Comparison of ENCODE assay signal across 16 cellular contexts in genomic region chr6:56573142-56573541, GRCh38.
"Had no signal": no experiment of that assay in that cellular context is flagged by ENCODE, and none has a peak within 500 bp of the region (broad histone marks: within the 10 kb centered on the region; RNA-seq: fewer than 3 reads in every experiment).

No MANE protein-coding gene starts in this region.

- H3K9me3 ChIP-seq: pancreas, testis had no signal

- H3K4me1 ChIP-seq: pancreas, testis had no signal

- DNase-seq: activated CD4-positive, alpha-beta T cell treated with anti-CD3 and anti-CD28 coated beads for 36 hours; activated CD8-positive, alpha-beta memory T cell treated with anti-CD3 and anti-CD28 coated beads, Interleukin-2, amount 50 U/mL, for 4 hours; activated CD8-positive, alpha-beta T cell treated with anti-CD3 and anti-CD28 coated beads for 36 hours; activated naive CD4-positive, alpha-beta T cell; activated T-cell treated with anti-CD3 and anti-CD28 coated beads, Interleukin-2, amount 50 U/mL, for 72 hours; endodermal cell; foreskin fibroblast; head of caudate nucleus; left colon; pancreas; stimulated activated CD4-positive, alpha-beta T cell treated with anti-CD3 and anti-CD28 coated beads, Interleukin-15, amount 100 ng/mL, for 24 hours; stimulated activated CD4-positive, alpha-beta T cell treated with anti-CD3 and anti-CD28 coated beads, Interleukin-4, amount 100 ng/mL, for 24 hours; stimulated activated naive CD8-positive, alpha-beta T cell treated with anti-CD3 and anti-CD28 coated beads, Interleukin-15, amount 100 ng/mL, for 72 hours; T-cell; testis had no signal

- H3K27me3 ChIP-seq: pancreas, testis had no signal

- H3K27ac ChIP-seq: pancreas, testis, VCaP had no signal

- H3K4me3 ChIP-seq: pancreas, testis had no signal

- H3K36me3 ChIP-seq: pancreas had no signal
